Comparison of ENCODE assay signal across 17 cellular contexts in genomic region chr1:211353562-211354212, GRCh38. TPM values are rescaled to one million over a fixed set of nuclear protein-coding genes. Genes with fewer than 3 reads are reported as not detected.
DNase-seq lines count a peak whose midpoint lies in the region; ATAC-seq and TF ChIP-seq lines count a peak whose summit lies in the region.
"Had no signal": no experiment of that assay in that cellular context is flagged by ENCODE, and none has a peak within 500 bp of the region (broad histone marks: within the 10 kb centered on the region; RNA-seq: fewer than 3 reads in every experiment).

No MANE protein-coding gene starts in this region.

- DNase-seq in CD8-positive, alpha-beta memory T cell = no peak
- no peak for DNase-seq in immature natural killer cell
- no peak for DNase-seq in midbrain (lab: John Stamatoyannopoulos, UW)
- DNase-seq in colonic mucosa = no peak
- DNase-seq in trophoblast cell = no peak
- no peak for DNase-seq in T1000 (lab: John Stamatoyannopoulos, UW)
- DNase-seq: amniotic stem cell, hippocampal formation, sigmoid colon, SK-N-SH had no signal

- H3K14ac ChIP-seq in trophoblast cell (ENCODE audit: low read length) = no peak overlapping the region

- H3K4ac ChIP-seq in trophoblast cell (ENCODE audit: low read depth, low read length) = no peak overlapping the region

- peaks cover 0 to 2% (median 0%) of the 10 kb centered on the region in 5 donors for H3K9me3 Mint-ChIP-seq in CD8-positive, alpha-beta memory T cell
- H3K9me3 Mint-ChIP-seq in immature natural killer cell = peaks cover 0 to 2% (median 0%) of the 10 kb centered on the region in 6 donors

- peaks cover 5% of the 10 kb centered on the region for H4K20me1 ChIP-seq in Loucy (ENCODE audit: insufficient read depth, low read length, poor library complexity, severe bottlenecking)

- H2AK5ac ChIP-seq in trophoblast cell (ENCODE audit: low read length) = no peak overlapping the region

- no peak overlapping the region for H2BK120ac ChIP-seq in trophoblast cell (ENCODE audit: insufficient read depth, low read length, poor library complexity)

- WGBS in trophoblast cell (ENCODE audit: extremely low coverage, insufficient coverage, insufficient read length) = no CpG with 5 or more reads among the region's 1 CpG

- peak overlapping the region; percentile 70 to 89 (median 83) for H3K4me3 Mint-ChIP-seq in CD8-positive, alpha-beta memory T cell
- peak overlapping the region; percentile 81 to 93 (median 85) for H3K4me3 Mint-ChIP-seq in immature natural killer cell
- H3K4me3 Mint-ChIP-seq: CD14-positive monocyte had no signal

- H3K9me2 ChIP-seq in Loucy (replicated peaks; ENCODE audit: low read depth, low read length) = no peaks in the 10 kb centered on the region
- H3K9me2 ChIP-seq: SK-N-SH had no signal

- H2BK5ac ChIP-seq in trophoblast cell (ENCODE audit: low read depth, low read length, poor library complexity) = no peak overlapping the region

- H3K36me3 ChIP-seq in CD8-positive, alpha-beta memory T cell (ENCODE audit: insufficient read depth, low read length) = peaks cover 6% of the 10 kb centered on the region
- peaks cover 59% of the 10 kb centered on the region; the same call in 1 of the 2 replicates for H3K36me3 ChIP-seq in Loucy (ENCODE audit: insufficient read depth, low read length)
- H3K36me3 ChIP-seq in colonic mucosa = peaks cover 8% of the 10 kb centered on the region
- peaks cover 0 to 8% of the 10 kb centered on the region in 2 experiments for H3K36me3 ChIP-seq in trophoblast cell (ENCODE audit: control insufficient read depth in 1 of 2, insufficient read depth in 2 of 2, low read length in 2 of 2)
- H3K36me3 ChIP-seq: left lung had no signal

- ATAC-seq in GM19043 (IDR thresholded peaks at IDR 0.05; ENCODE audit: low read depth, unreplicated experiment) = peak; percentile 10

- H2BK12ac ChIP-seq in trophoblast cell (ENCODE audit: low read length) = no peak overlapping the region

- peaks cover 8% of the 10 kb centered on the region for H3F3A ChIP-seq in Loucy (ENCODE audit: low read depth)

- H3K27me3 ChIP-seq in CD8-positive, alpha-beta memory T cell (ENCODE audit: insufficient read depth, low read length, poor library complexity, severe bottlenecking) = no peaks in the 10 kb centered on the region
- H3K27me3 ChIP-seq in Loucy (ENCODE audit: insufficient read depth, low read length, poor library complexity, severe bottlenecking) (no peaks in the 10 kb centered on the region), colonic mucosa (no peaks in the 10 kb centered on the region), trophoblast cell (ENCODE audit: insufficient read depth, low read length) (no peaks in the 10 kb centered on the region)
- H3K27me3 ChIP-seq: esophagus squamous epithelium, left lung, MG63, sigmoid colon had no signal

- no peak for TF ChIP-seq CTCF in Loucy (conservative IDR thresholded peaks at IDR 0.05; ENCODE audit: low read length)
- TF ChIP-seq CTCF in colonic mucosa (IDR thresholded peaks at IDR 0.05) = no peak

- H3K4me2 ChIP-seq in Loucy (ENCODE audit: low read depth, low read length, poor library complexity, severe bottlenecking) (peak overlapping the region; percentile 79), trophoblast cell (ENCODE audit: low read length) (no peak overlapping the region)
- H3K4me2 ChIP-seq: SK-N-SH had no signal

- no peak overlapping the region for H3K18ac ChIP-seq in trophoblast cell (ENCODE audit: low read length)

- no peak overlapping the region for H4K12ac ChIP-seq in trophoblast cell (ENCODE audit: low read depth, low read length)

- H3K4me1 ChIP-seq in CD8-positive, alpha-beta memory T cell (ENCODE audit: insufficient read depth, low read length) = peaks cover 54% of the 10 kb centered on the region
- H3K4me1 ChIP-seq in Loucy (ENCODE audit: insufficient read depth, low read length, poor library complexity, severe bottlenecking) = peaks cover 32% of the 10 kb centered on the region
- no peaks in the 10 kb centered on the region for H3K4me1 ChIP-seq in colonic mucosa
- peaks cover 0 to 2% of the 10 kb centered on the region in 2 experiments for H3K4me1 ChIP-seq in trophoblast cell (ENCODE audit: control insufficient read depth in 1 of 2, insufficient read depth in 2 of 2, low read length in 2 of 2)
- H3K4me1 ChIP-seq: left lung, sigmoid colon had no signal

- H4K8ac ChIP-seq in trophoblast cell (ENCODE audit: low read depth, low read length) = no peak overlapping the region

- H3K36me3 Mint-ChIP-seq in CD8-positive, alpha-beta memory T cell = peaks cover 0 to 46% (median 7%) of the 10 kb centered on the region in 3 donors
- peaks cover 10 to 20% (median 13%) of the 10 kb centered on the region in 3 donors for H3K36me3 Mint-ChIP-seq in immature natural killer cell
- H3K36me3 Mint-ChIP-seq: CD14-positive monocyte had no signal

- H3K9ac ChIP-seq in Loucy (ENCODE audit: low read depth, low read length, poor library complexity, severe bottlenecking) = peak overlapping the region; percentile 56
- H3K9ac ChIP-seq in colonic mucosa (ENCODE audit: low read depth in 2 of 2, low read length in 2 of 2) = no peak overlapping the region
- no peak overlapping the region for H3K9ac ChIP-seq in trophoblast cell (ENCODE audit: low read length)
- H3K9ac ChIP-seq: SK-N-SH had no signal

- peaks cover 62 to 83% (median 75%) of the 10 kb centered on the region in 3 donors for H3K4me1 Mint-ChIP-seq in CD8-positive, alpha-beta memory T cell
- peaks cover 66 to 75% of the 10 kb centered on the region in 2 donors for H3K4me1 Mint-ChIP-seq in immature natural killer cell

- no peak overlapping the region for H3K27ac ChIP-seq in CD8-positive, alpha-beta memory T cell (ENCODE audit: low read depth, low read length)
- H3K27ac ChIP-seq in colonic mucosa (no peak overlapping the region), trophoblast cell (ENCODE audit: low read depth, low read length) (no peak overlapping the region)
- H3K27ac ChIP-seq: coronary artery, esophagus squamous epithelium, left lung, sigmoid colon had no signal

- no peak overlapping the region for H4K91ac ChIP-seq in trophoblast cell (ENCODE audit: low read depth, low read length)

- CTCF ChIA-PET in CD8-positive, alpha-beta memory T cell (lab: Charles Lee) = interaction anchor here (0.8 to 2.1 kb wide), 3 partner anchors 14 to 27 kb away, joined by 3 to 6 read pairs (median 3); partner anchors contain the start of gene TRAF5

- no peak overlapping the region for H3K23ac ChIP-seq in trophoblast cell (ENCODE audit: low read length)

- H3K27me3 Mint-ChIP-seq in CD8-positive, alpha-beta memory T cell = no peaks in the 10 kb centered on the region
- H3K27me3 Mint-ChIP-seq in immature natural killer cell (ENCODE audit: low read depth in 3 of 3) = peaks cover 2 to 5% (median 4%) of the 10 kb centered on the region in 3 donors

- no peaks in the 10 kb centered on the region for H3K9me3 ChIP-seq in CD8-positive, alpha-beta memory T cell (ENCODE audit: low read length)
- H3K9me3 ChIP-seq in Loucy (ENCODE audit: insufficient read depth, low read depth, low read length) = peaks cover 10% of the 10 kb centered on the region; the same call in 1 of the 2 replicates
- no peaks in the 10 kb centered on the region for H3K9me3 ChIP-seq in colonic mucosa
- H3K9me3 ChIP-seq in trophoblast cell (ENCODE audit: insufficient read depth, low read depth, low read length) = peaks cover 2% of the 10 kb centered on the region
- H3K9me3 ChIP-seq: esophagus squamous epithelium, left lung, sigmoid colon, SK-N-SH had no signal

- no peaks in the 10 kb centered on the region for H3K79me1 ChIP-seq in trophoblast cell (ENCODE audit: low read length)

- intact Hi-C loops in colonic mucosa (cut with DNase I) = loop anchor here (1.0 kb wide), 1 partner anchor 30 kb away; no protein-coding TSS in a partner anchor

- peak overlapping the region; percentile 86 to 97 (median 96) for H3K27ac Mint-ChIP-seq in CD8-positive, alpha-beta memory T cell
- peak overlapping the region; percentile 82 to 95 (median 91) for H3K27ac Mint-ChIP-seq in immature natural killer cell

- no peak overlapping the region for H2AFZ ChIP-seq in Loucy (ENCODE audit: low read length)
- H2AFZ ChIP-seq in trophoblast cell (ENCODE audit: insufficient read depth, low read length, poor library complexity) = no peak overlapping the region

- peaks cover 78% of the 10 kb centered on the region for H3K79me2 ChIP-seq in Loucy (ENCODE audit: insufficient read depth, low read length)
- no peaks in the 10 kb centered on the region for H3K79me2 ChIP-seq in trophoblast cell (ENCODE audit: control insufficient read depth, insufficient read depth, low read length, poor library complexity)

- no peak overlapping the region for H3K4me3 ChIP-seq in CD8-positive, alpha-beta memory T cell (ENCODE audit: low read length)
- H3K4me3 ChIP-seq in Loucy (ENCODE audit: low read length, poor library complexity, severe bottlenecking) (peak overlapping the region; percentile 30), colonic mucosa (no peak overlapping the region), trophoblast cell (ENCODE audit: low read depth, low read length) (no peak overlapping the region)
- H3K4me3 ChIP-seq: coronary artery, esophagus squamous epithelium, left lung, MG63, sigmoid colon had no signal

- POLR2A ChIA-PET in CD8-positive, alpha-beta memory T cell (lab: Charles Lee) = no interaction called here

RNA-seq across cellular contexts. Expression of gene TRAF5, which starts 27.1 kb away (rescaled TPM):
- total RNA-seq in CD8-positive, alpha-beta memory T cell = 10 to 100 TPM; 30.7 to 33.7 TPM
- polyA plus RNA-seq in CD8-positive, alpha-beta memory T cell = 38.3 TPM
- 10 to 100 TPM; 19.6 to 37.0 (median 21.8) TPM for polyA plus RNA-seq in immature natural killer cell
- 10 to 100 TPM; 13.9 to 14.5 TPM for total RNA-seq in colonic mucosa
- 4.9 TPM in 2 replicates for polyA plus RNA-seq in trophoblast cell (2013)
